12 cellular contexts compared by ENCODE assay signal in genomic region chr12:121279507-121279915, GRCh38. TPM values are rescaled to one million over a fixed set of nuclear protein-coding genes. Genes with fewer than 3 reads are reported as not detected.
DNase-seq lines count a peak whose midpoint lies in the region; ATAC-seq and TF ChIP-seq lines count a peak whose summit lies in the region.
"Had no signal": no experiment of that assay in that cellular context is flagged by ENCODE, and none has a peak within 500 bp of the region (broad histone marks: within the 10 kb centered on the region; RNA-seq: fewer than 3 reads in every experiment).

No MANE protein-coding gene starts in this region.

- TF ChIP-seq CTCF in endodermal cell (conservative IDR thresholded peaks at IDR 0.05), result no peak
- TF ChIP-seq CTCF in lung (IDR thresholded peaks at IDR 0.05; ENCODE audit: control extremely low read depth, extremely low read depth), result no peak
- TF ChIP-seq CTCF in thyroid gland (IDR thresholded peaks at IDR 0.05), result no peak

- WGBS in endodermal cell (ENCODE audit: insufficient coverage in 1 of 2, insufficient read length in 1 of 2), 2 experiments, result 92 to 95% methylated on average over 9 to 10 of the region's 10 CpGs
- 50 to 65% methylated on average over 10 of the region's 10 CpGs for WGBS in lung, 2 donors
- WGBS in thyroid gland, 2 donors, result 38 to 51% methylated on average over 9 to 10 of the region's 10 CpGs

- H3K4me3 ChIP-seq in NT2/D1 (ENCODE audit: insufficient read length, low read depth) (no peak overlapping the region), endodermal cell (ENCODE audit: low read length) (no peak overlapping the region), lung (no peak overlapping the region), thyroid gland (replicated peaks in 1 of 3) (no peak overlapping the region)

- peaks cover 49% of the 10 kb centered on the region for H3K36me3 Mint-ChIP-seq in endodermal cell (ENCODE audit: low read depth)

- no peak overlapping the region for H3K4me3 Mint-ChIP-seq in endodermal cell
- H3K4me3 Mint-ChIP-seq: activated T-helper 1 cell treated with anti-CD3 and anti-CD28 coated beads, Interleukin-12 subunit alpha, Interleukin-12 subunit beta, Interleukin-2, Interleukin-4 antibody, amounts not matched to agents 30 ng/mL and 10 ng/mL and 1 ng/mL, durations not matched to agents 14 hours and 24 hours and 36 hours had no signal

- H3K4me1 ChIP-seq in NT2/D1 (ENCODE audit: insufficient read depth, insufficient read length), result peaks cover 7% of the 10 kb centered on the region
- H3K4me1 ChIP-seq in endodermal cell (ENCODE audit: control insufficient read depth, insufficient read depth, low read length), result peaks cover 11% of the 10 kb centered on the region
- H3K4me1 ChIP-seq in lung (ENCODE audit: control insufficient read depth in 2 of 2, insufficient read depth in 2 of 2, low read length in 2 of 2), result peaks cover 0 to 12% of the 10 kb centered on the region in 2 donors
- H3K4me1 ChIP-seq in thyroid gland, result peaks cover 0 to 24% of the 10 kb centered on the region in 2 donors

- intact Hi-C loops in thyroid gland (cut with DNase I), result no loop called here

- DNase-seq in NT2/D1 (ENCODE audit: low read depth, low spot score) (no peak), endodermal cell (peak; percentile 76), lung (ENCODE audit: low spot score) (peak; percentile 42), thyroid gland (peak; percentile 54 to 73), HK-2 (ENCODE audit: unreplicated experiment) (no peak)
- DNase-seq: DMS53; effector memory CD4-positive, alpha-beta T cell; islet precursor cell had no signal

- H3K9ac ChIP-seq in NT2/D1 (ENCODE audit: insufficient read length, low read depth) (peak overlapping the region; percentile 25), endodermal cell (ENCODE audit: extremely low read depth, low read length, poor library complexity, severe bottlenecking) (no peak overlapping the region)

- no peaks in the 10 kb centered on the region for H3K9me3 Mint-ChIP-seq in endodermal cell
- H3K9me3 Mint-ChIP-seq: activated T-helper 1 cell treated with anti-CD3 and anti-CD28 coated beads, Interleukin-12 subunit alpha, Interleukin-12 subunit beta, Interleukin-2, Interleukin-4 antibody, amounts not matched to agents 30 ng/mL and 10 ng/mL and 1 ng/mL, durations not matched to agents 14 hours and 24 hours and 36 hours had no signal

- ATAC-seq in lung (ENCODE audit: insufficient read depth, low FRiP score) (peak; percentile 21), GM21723 (IDR thresholded peaks at IDR 0.05; ENCODE audit: unreplicated experiment) (no peak), GM21423 (IDR thresholded peaks at IDR 0.05; ENCODE audit: unreplicated experiment) (no peak), HG03565 (IDR thresholded peaks at IDR 0.05; ENCODE audit: unreplicated experiment) (no peak)

- H3K36me3 ChIP-seq in NT2/D1 (ENCODE audit: insufficient read depth, insufficient read length, low read length) (peaks cover 7% of the 10 kb centered on the region), endodermal cell (ENCODE audit: control insufficient read depth, insufficient read depth, low read length) (peaks cover 21% of the 10 kb centered on the region), lung (ENCODE audit: control insufficient read depth in 2 of 2, insufficient read depth in 2 of 2, low read length in 2 of 2) (no peaks in the 10 kb centered on the region), thyroid gland (no peaks in the 10 kb centered on the region)

- H3K27me3 ChIP-seq in NT2/D1 (ENCODE audit: insufficient read depth, insufficient read length), result no peaks in the 10 kb centered on the region
- H3K27me3 ChIP-seq in endodermal cell (ENCODE audit: control insufficient read depth, insufficient read depth, low read length, poor library complexity, severe bottlenecking), result no peaks in the 10 kb centered on the region
- H3K27me3 ChIP-seq in lung (ENCODE audit: control insufficient read depth, insufficient read depth), result no peaks in the 10 kb centered on the region
- H3K27me3 ChIP-seq in thyroid gland, result no peaks in the 10 kb centered on the region

- no peaks in the 10 kb centered on the region for H3K27me3 Mint-ChIP-seq in endodermal cell (ENCODE audit: insufficient read depth)

- H3K9me3 ChIP-seq in NT2/D1 (ENCODE audit: insufficient read depth, low read length) (no peaks in the 10 kb centered on the region), endodermal cell (ENCODE audit: control insufficient read depth, low read length) (no peaks in the 10 kb centered on the region), lung (ENCODE audit: control insufficient read depth in 2 of 2, insufficient read depth in 1 of 2, low read length in 1 of 2) (no peaks in the 10 kb centered on the region), thyroid gland (no peaks in the 10 kb centered on the region)

- TF ChIP-seq POLR2A in thyroid gland (IDR thresholded peaks at IDR 0.05), result no peak

- H3K27ac Mint-ChIP-seq in endodermal cell, result peak overlapping the region; percentile 90
- H3K27ac Mint-ChIP-seq: activated T-helper 1 cell treated with anti-CD3 and anti-CD28 coated beads, Interleukin-12 subunit alpha, Interleukin-12 subunit beta, Interleukin-2, Interleukin-4 antibody, amounts not matched to agents 30 ng/mL and 10 ng/mL and 1 ng/mL, durations not matched to agents 14 hours and 24 hours and 36 hours had no signal

- H3K27ac ChIP-seq in endodermal cell (ENCODE audit: low read depth, low read length) (peak overlapping the region; percentile 10), lung (ENCODE audit: low read depth in 1 of 2, low read length in 1 of 2) (peak overlapping the region in 1 of 2 donors; percentile 66), thyroid gland (peak overlapping the region in 2 of 3 donors; percentile 54 to 65)

- peaks cover 34% of the 10 kb centered on the region for H3K4me1 Mint-ChIP-seq in endodermal cell

RNA-seq across cellular contexts. Expression of gene CAMKK2, which starts 17.0 kb away (rescaled TPM):
- total RNA-seq in endodermal cell, result 100 to 1,000 TPM in 1 of 2 donors, 10 to 100 TPM in 1; 95.8 to 113 TPM
- polyA plus RNA-seq in endodermal cell (2013, experiment 1 of 2), result 30.7 TPM
- polyA plus RNA-seq in endodermal cell (2013, experiment 2 of 2), result 29.4 TPM
- 10 to 100 TPM; 26.3 to 45.8 TPM for total RNA-seq in lung
- 10 to 100 TPM; 12.0 to 46.3 TPM for polyA plus RNA-seq in lung
- 10 to 100 TPM; 34.1 to 38.4 (median 36.3) TPM for total RNA-seq in thyroid gland

Comparison
In these comparisons a context has a peak if more than half of its experiments do, and no peak if none do; other contexts are left out.
1. DNase-seq: peak in endodermal cell (single experiment), lung (single experiment) and thyroid gland (2 of 2); none in NT2/D1 (single experiment) and HK-2 (single experiment).